Comparison of ENCODE assay signal across 1 cellular context in genomic region chr3:14867936-14868570, GRCh38.
TF ChIP-seq lines count a peak whose summit lies in the region.

No MANE protein-coding gene starts in this region.

TF ChIP-seq in HEK293, 187 proteins besides CTCF, POLR2A, EP300 and RAD21:
- TF ChIP-seq ZBTB8A (tag by site-specific recombination; IDR thresholded peaks at IDR 0.05), result no peak
- no peak for TF ChIP-seq ZNF529 (tag by site-specific recombination; IDR thresholded peaks at IDR 0.05; ENCODE audit: insufficient replicate concordance)
- TF ChIP-seq ZNF114 (tag by site-specific recombination; IDR thresholded peaks at IDR 0.05), result no peak
- TF ChIP-seq EGR2 (tag by site-specific recombination; IDR thresholded peaks at IDR 0.05; ENCODE audit: low read depth), result peak; percentile 88
- no peak for TF ChIP-seq ZNF560 (tag by site-specific recombination; IDR thresholded peaks at IDR 0.05; ENCODE audit: borderline replicate concordance)
- no peak for TF ChIP-seq ZNF837 (tag by site-specific recombination; IDR thresholded peaks at IDR 0.05)
- no peak for TF ChIP-seq ZNF23 (tag by site-specific recombination; IDR thresholded peaks at IDR 0.05; ENCODE audit: borderline replicate concordance)
- TF ChIP-seq ZFHX2 (tag by site-specific recombination; conservative IDR thresholded peaks at IDR 0.05), result peak; percentile 67
- TF ChIP-seq ZNF654 (tag by site-specific recombination; IDR thresholded peaks at IDR 0.05; ENCODE audit: low read depth), result no peak
TF ChIP-seq in HEK293: peak in this region for 2.
